ENCODE assay signal across 1 cellular context in genomic region chr12:6783828-6784227, GRCh38.
TF ChIP-seq lines count a peak whose summit lies in the region.

No MANE protein-coding gene starts in this region.

TF ChIP-seq in HEK293, 187 proteins besides CTCF, POLR2A, EP300 and RAD21:
- TF ChIP-seq BCL11B (tag by site-specific recombination; IDR thresholded peaks at IDR 0.05; ENCODE audit: low read depth) (no peak), PRDM2 (tag by site-specific recombination; IDR thresholded peaks at IDR 0.05; ENCODE audit: borderline replicate concordance) (0 out of 2 replicates have a peak, but pooled peaks have one; percentile 29)
